In genomic region chr22:43853328-43853931, GRCh38 we compare ENCODE assay signal across 24 cellular contexts. TPM values are rescaled to one million over a fixed set of nuclear protein-coding genes. Genes with fewer than 3 reads are reported as not detected.
DNase-seq lines count a peak whose midpoint lies in the region; ATAC-seq and TF ChIP-seq lines count a peak whose summit lies in the region.
"Had no signal": no experiment of that assay in that cellular context is flagged by ENCODE, and none has a peak within 500 bp of the region (broad histone marks: within the 10 kb centered on the region; RNA-seq: fewer than 3 reads in every experiment).

No MANE protein-coding gene starts in this region.

- no peak overlapping the region for H2BK15ac ChIP-seq in IMR-90 (ENCODE audit: low read depth, low read length)

- peaks cover 2% of the 10 kb centered on the region; the same call in 1 of the 2 replicates for H3K4me1 ChIP-seq in IMR-90 (ENCODE audit: control insufficient read depth, insufficient read depth, low read length)
- H3K4me1 ChIP-seq: lower lobe of right lung, tibial nerve had no signal

- H2BK120ac ChIP-seq in IMR-90 (ENCODE audit: low read depth, low read length): no peak overlapping the region

- no peak for TF ChIP-seq POLR2A in IMR-90 (IDR thresholded peaks at IDR 0.05; ENCODE audit: low read depth, low read length)

- no peak overlapping the region for H3K27ac ChIP-seq in IMR-90 (ENCODE audit: insufficient read depth, low read length)
- H3K27ac ChIP-seq: lower lobe of right lung, tibial nerve had no signal

- in situ Hi-C loops in IMR-90 (cut with MboI; ENCODE audit: low sequenced_read_pairs): no loop called here

- DNase-seq in NCI-H2029 (lab: John Stamatoyannopoulos, UW): peak; percentile 21
- DNase-seq in NCI-H2029 treated with DMSO at 0.1 percent for 48 hours (lab: John Stamatoyannopoulos, UW): no peak
- DNase-seq in IMR-90: no peak
- peak; percentile 77 for DNase-seq in chondrocyte (ENCODE audit: low spot score)
- peak; percentile 74 for DNase-seq in posterior vena cava (ENCODE audit: low spot score)
- no peak for DNase-seq in activated T-helper 1 cell treated with anti-CD3 and anti-CD28 coated beads, Interleukin-12 subunit alpha, Interleukin-12 subunit beta, Interleukin-2, Interleukin-4 antibody, amounts not matched to agents 30 ng/mL and 10 ng/mL and 1 ng/mL, durations not matched to agents 14 hours and 24 hours and 36 hours (ENCODE audit: low spot score)
- no peak for DNase-seq in NAMALWA (ENCODE audit: low spot score)
- no peak for DNase-seq in NCI-H1092 (lab: John Stamatoyannopoulos, UW)
- DNase-seq: 8988T; activated CD4-positive, alpha-beta T cell treated with anti-CD3 and anti-CD28 coated beads, Interleukin-2, amount 10 ng/mL, durations not matched to agents 24 days and 14 days; activated naive CD8-positive, alpha-beta T cell treated with anti-CD3 and anti-CD28 coated beads, Interleukin-2, amount 10 ng/mL, durations not matched to agents 7 days and 5 days; effector CD4-positive, alpha-beta T cell; EL; foreskin melanocyte; lower lobe of right lung; NCI-H1048; NCI-H1930; stimulated activated CD4-positive, alpha-beta T cell treated with anti-CD3 and anti-CD28 coated beads, Interleukin-4, amount 100 ng/mL, for 24 hours had no signal

- H4K5ac ChIP-seq in IMR-90 (ENCODE audit: low read depth, low read length): no peak overlapping the region

- peaks cover 1% of the 10 kb centered on the region for H3K36me3 Mint-ChIP-seq in chondrocyte (ENCODE audit: low read depth)
- no peaks in the 10 kb centered on the region for H3K36me3 Mint-ChIP-seq in activated T-helper 1 cell treated with anti-CD3 and anti-CD28 coated beads, Interleukin-12 subunit alpha, Interleukin-12 subunit beta, Interleukin-2, Interleukin-4 antibody, amounts not matched to agents 30 ng/mL and 10 ng/mL and 1 ng/mL, durations not matched to agents 14 hours and 24 hours and 36 hours (ENCODE audit: low read depth)
- H3K36me3 Mint-ChIP-seq: activated naive CD8-positive, alpha-beta T cell treated with anti-CD3 and anti-CD28 coated beads, Interleukin-2, amount 10 ng/mL, durations not matched to agents 7 days and 5 days had no signal

- no peak overlapping the region for H2BK20ac ChIP-seq in IMR-90 (ENCODE audit: low read depth, low read length)

- CTCF ChIA-PET in IMR-90 (lab: Yijun Ruan, JAX): no interaction called here

- dilution Hi-C loops in IMR-90 (cut with HindIII; ENCODE audit: low sequenced_read_pairs, unreplicated experiment): no loop called here

- H3K4ac ChIP-seq in IMR-90 (ENCODE audit: low read depth, low read length): no peak overlapping the region

- H4K20me1 ChIP-seq in IMR-90 (ENCODE audit: insufficient read depth, low read length): peaks cover 15% of the 10 kb centered on the region

- no peak overlapping the region for H2AFZ ChIP-seq in IMR-90 (replicated peaks; ENCODE audit: low read length, poor library complexity)

- H3K14ac ChIP-seq in IMR-90 (replicated peaks; ENCODE audit: low read depth, low read length): no peak overlapping the region

- H3K27me3 Mint-ChIP-seq in chondrocyte (ENCODE audit: low read depth): peaks cover 30% of the 10 kb centered on the region
- no peaks in the 10 kb centered on the region for H3K27me3 Mint-ChIP-seq in activated T-helper 1 cell treated with anti-CD3 and anti-CD28 coated beads, Interleukin-12 subunit alpha, Interleukin-12 subunit beta, Interleukin-2, Interleukin-4 antibody, amounts not matched to agents 30 ng/mL and 10 ng/mL and 1 ng/mL, durations not matched to agents 14 hours and 24 hours and 36 hours (ENCODE audit: insufficient read depth)

- H3K4me3 ChIP-seq in IMR-90 (ENCODE audit: insufficient read depth, low read depth, low read length): no peak overlapping the region
- H3K4me3 ChIP-seq: K562, lower lobe of right lung, tibial nerve had no signal

- H3K9me3 ChIP-seq in IMR-90 (ENCODE audit: control insufficient read depth, insufficient read depth, low read length): no peaks in the 10 kb centered on the region
- H3K9me3 ChIP-seq: lower lobe of right lung had no signal

- H3K27ac Mint-ChIP-seq in chondrocyte (ENCODE audit: unreplicated experiment): no peak overlapping the region
- no peak overlapping the region for H3K27ac Mint-ChIP-seq in activated T-helper 1 cell treated with anti-CD3 and anti-CD28 coated beads, Interleukin-12 subunit alpha, Interleukin-12 subunit beta, Interleukin-2, Interleukin-4 antibody, amounts not matched to agents 30 ng/mL and 10 ng/mL and 1 ng/mL, durations not matched to agents 14 hours and 24 hours and 36 hours
- H3K27ac Mint-ChIP-seq: activated CD4-positive, alpha-beta T cell treated with anti-CD3 and anti-CD28 coated beads, Interleukin-2, amount 10 ng/mL, durations not matched to agents 24 days and 14 days; activated naive CD8-positive, alpha-beta T cell treated with anti-CD3 and anti-CD28 coated beads, Interleukin-2, amount 10 ng/mL, durations not matched to agents 7 days and 5 days; T-helper 1 cell treated with Interleukin-12 subunit alpha and Interleukin-12 subunit beta and Interleukin-4 antibody, amounts not matched to agents 30 μg/mL and 1 μg/mL, for 36 hours had no signal

- POLR2A ChIA-PET in IMR-90 (lab: Charles Lee; ENCODE audit: unreplicated experiment): no interaction called here

- no peak for TF ChIP-seq CTCF in IMR-90 (conservative IDR thresholded peaks at IDR 0.05; ENCODE audit: low read depth, low read length)
- TF ChIP-seq CTCF in chondrocyte (IDR thresholded peaks at IDR 0.05): no peak

- TF ChIP-seq RAD21 in IMR-90 (IDR thresholded peaks at IDR 0.05; ENCODE audit: low read length): no peak

- H2AK5ac ChIP-seq in IMR-90 (ENCODE audit: low read depth, low read length): no peak overlapping the region

- H2AK9ac ChIP-seq in IMR-90 (replicated peaks; ENCODE audit: low read depth, low read length, poor library complexity): no peak overlapping the region

- no peak overlapping the region for H3K9ac ChIP-seq in IMR-90 (ENCODE audit: low read depth, low read length)

- H3K4me3 Mint-ChIP-seq in chondrocyte (ENCODE audit: unreplicated experiment): no peak overlapping the region
- no peak overlapping the region for H3K4me3 Mint-ChIP-seq in activated T-helper 1 cell treated with anti-CD3 and anti-CD28 coated beads, Interleukin-12 subunit alpha, Interleukin-12 subunit beta, Interleukin-2, Interleukin-4 antibody, amounts not matched to agents 30 ng/mL and 10 ng/mL and 1 ng/mL, durations not matched to agents 14 hours and 24 hours and 36 hours
- H3K4me3 Mint-ChIP-seq: activated CD4-positive, alpha-beta T cell treated with anti-CD3 and anti-CD28 coated beads, Interleukin-2, amount 10 ng/mL, durations not matched to agents 24 days and 14 days; activated naive CD8-positive, alpha-beta T cell treated with anti-CD3 and anti-CD28 coated beads, Interleukin-2, amount 10 ng/mL, durations not matched to agents 7 days and 5 days; stimulated activated naive CD8-positive, alpha-beta T cell treated with anti-CD3 and anti-CD28 coated beads, Interleukin-15, Interleukin-2, amounts not matched to agents 100 ng/mL and 50 ng/mL, for 24 hours; T-helper 1 cell treated with Interleukin-12 subunit alpha and Interleukin-12 subunit beta and Interleukin-4 antibody, amounts not matched to agents 30 μg/mL and 1 μg/mL, for 36 hours had no signal

- H3K9me3 Mint-ChIP-seq in chondrocyte (ENCODE audit: low read depth): peaks cover 12% of the 10 kb centered on the region
- no peaks in the 10 kb centered on the region for H3K9me3 Mint-ChIP-seq in activated T-helper 1 cell treated with anti-CD3 and anti-CD28 coated beads, Interleukin-12 subunit alpha, Interleukin-12 subunit beta, Interleukin-2, Interleukin-4 antibody, amounts not matched to agents 30 ng/mL and 10 ng/mL and 1 ng/mL, durations not matched to agents 14 hours and 24 hours and 36 hours
- H3K9me3 Mint-ChIP-seq: activated CD4-positive, alpha-beta T cell treated with anti-CD3 and anti-CD28 coated beads, Interleukin-2, amount 10 ng/mL, durations not matched to agents 24 days and 14 days had no signal

- H4K8ac ChIP-seq in IMR-90 (ENCODE audit: low read depth in 2 of 2, low read length in 2 of 2): no peak overlapping the region

- H3K9me1 ChIP-seq in IMR-90 (ENCODE audit: insufficient read depth, low read length): no peaks in the 10 kb centered on the region

- H3K27me3 ChIP-seq in IMR-90 (ENCODE audit: control insufficient read depth, insufficient read depth, low read length): peaks cover 1% of the 10 kb centered on the region; the same call in 1 of the 2 replicates

- H4K91ac ChIP-seq in IMR-90 (ENCODE audit: insufficient read depth, low read depth, low read length): no peak overlapping the region

- no peak overlapping the region for H2BK5ac ChIP-seq in IMR-90 (ENCODE audit: low read depth, low read length, poor library complexity, severe bottlenecking)

- no TSS peak for BruUV-seq in IMR-90 (replicated peaks; lab: Mats Ljungman, UMichigan)

- peaks cover 0 to 7% of the 10 kb centered on the region in 2 experiments; a peak in 1 of 4 replicates for H3K79me1 ChIP-seq in IMR-90 (ENCODE audit: low read depth in 1 of 2, low read length in 2 of 2)

- no peak overlapping the region for H3K56ac ChIP-seq in IMR-90 (ENCODE audit: extremely low read depth, insufficient read depth, low read length)

- H3K18ac ChIP-seq in IMR-90 (ENCODE audit: low read depth, low read length): no peak overlapping the region

- peak; percentile 48; the same call in 1 of the 2 replicates for ATAC-seq in IMR-90 (ENCODE audit: low read depth)
- ATAC-seq: K562, lower lobe of right lung had no signal

- H3K36me3 ChIP-seq in IMR-90 (ENCODE audit: control insufficient read depth, insufficient read depth, low read length): no peaks in the 10 kb centered on the region
- H3K36me3 ChIP-seq: lower lobe of right lung, tibial nerve had no signal

- intact Hi-C loops in IMR-90 (cut with micrococcal nuclease): no loop called here
- intact Hi-C loops in posterior vena cava (cut with DNase I): no loop called here
- intact Hi-C loops in activated T-helper 1 cell treated with anti-CD3 and anti-CD28 coated beads, Interleukin-12 subunit alpha, Interleukin-12 subunit beta, Interleukin-2, Interleukin-4 antibody, amounts not matched to agents 30 ng/mL and 10 ng/mL and 1 ng/mL, durations not matched to agents 14 hours and 24 hours and 36 hours (cut with micrococcal nuclease): no loop called here

- no peaks in the 10 kb centered on the region for H3K4me1 Mint-ChIP-seq in chondrocyte (ENCODE audit: low read depth)
- H3K4me1 Mint-ChIP-seq in activated T-helper 1 cell treated with anti-CD3 and anti-CD28 coated beads, Interleukin-12 subunit alpha, Interleukin-12 subunit beta, Interleukin-2, Interleukin-4 antibody, amounts not matched to agents 30 ng/mL and 10 ng/mL and 1 ng/mL, durations not matched to agents 14 hours and 24 hours and 36 hours (ENCODE audit: low read depth): no peaks in the 10 kb centered on the region
- H3K4me1 Mint-ChIP-seq: activated CD4-positive, alpha-beta T cell treated with anti-CD3 and anti-CD28 coated beads, Interleukin-2, amount 10 ng/mL, durations not matched to agents 24 days and 14 days had no signal

- H3K23ac ChIP-seq in IMR-90 (ENCODE audit: low read depth, low read length): no peak overlapping the region

- WGBS in IMR-90 (ENCODE audit: extremely low coverage in 2 of 2, insufficient read length in 1 of 2), 2 experiments: 50% methylated on average over 1 of the region's 10 CpGs; no CpG with 5 or more reads in 1 of the 2 experiments

- no peak overlapping the region for H3K4me2 ChIP-seq in IMR-90 (ENCODE audit: low read depth, low read length)

RNA-seq across cellular contexts. Expression of gene SULT4A1, which starts 8.9 kb away (rescaled TPM):
- total RNA-seq in IMR-90 (2012; rRNA removed) (1.1 TPM in 2 replicates), chondrocyte (0.68 to 3.3 TPM (median 2.9 TPM) in 3 replicates), posterior vena cava (not detected)
- polyA plus RNA-seq in IMR-90 (2012; rRNA removed): 4.8 and 5.2 TPM in 2 replicates
- 1.5 and 2.4 TPM in 2 replicates for polyA plus RNA-seq in IMR-90 (2012; cell fraction: cytosol; rRNA removed)
- 41.6 and 44.7 TPM in 2 replicates for polyA plus RNA-seq in IMR-90 (2012; cell fraction: nucleus; rRNA removed; ENCODE audit: low replicate concordance)
- total RNA-seq in activated T-helper 1 cell treated with anti-CD3 and anti-CD28 coated beads, Interleukin-12 subunit alpha, Interleukin-12 subunit beta, Interleukin-2, Interleukin-4 antibody, amounts not matched to agents 30 ng/mL and 10 ng/mL and 1 ng/mL, durations not matched to agents 14 hours and 24 hours and 36 hours: not detected in 2 replicates
- total RNA-seq: activated CD4-positive, alpha-beta T cell treated with anti-CD3 and anti-CD28 coated beads, Interleukin-2, amount 10 ng/mL, durations not matched to agents 24 days and 14 days; activated naive CD8-positive, alpha-beta T cell treated with anti-CD3 and anti-CD28 coated beads, Interleukin-2, amount 10 ng/mL, durations not matched to agents 7 days and 5 days; lower lobe of right lung had no signal

RNA-seq across cellular contexts. Expression of gene PNPLA5, which starts 38.4 kb away (rescaled TPM):
- total RNA-seq in IMR-90 (2012; rRNA removed) (0.18 TPM in 1 of 2 replicates, not detected in the other), chondrocyte (not detected in 3 replicates), posterior vena cava (not detected)
- polyA plus RNA-seq in IMR-90 (2012; rRNA removed): 0.13 and 0.44 TPM in 2 replicates
- polyA plus RNA-seq in IMR-90 (2012; cell fraction: cytosol; rRNA removed): 0.29 and 0.50 TPM in 2 replicates
- 0.65 TPM in 2 replicates for polyA plus RNA-seq in IMR-90 (2012; cell fraction: nucleus; rRNA removed; ENCODE audit: low replicate concordance)
- total RNA-seq in activated T-helper 1 cell treated with anti-CD3 and anti-CD28 coated beads, Interleukin-12 subunit alpha, Interleukin-12 subunit beta, Interleukin-2, Interleukin-4 antibody, amounts not matched to agents 30 ng/mL and 10 ng/mL and 1 ng/mL, durations not matched to agents 14 hours and 24 hours and 36 hours: not detected in 2 replicates
- total RNA-seq: activated CD4-positive, alpha-beta T cell treated with anti-CD3 and anti-CD28 coated beads, Interleukin-2, amount 10 ng/mL, durations not matched to agents 24 days and 14 days; activated naive CD8-positive, alpha-beta T cell treated with anti-CD3 and anti-CD28 coated beads, Interleukin-2, amount 10 ng/mL, durations not matched to agents 7 days and 5 days; cerebellum; K562; lower lobe of right lung; tibial nerve had no signal
- polyA plus RNA-seq: esophagus, K562 had no signal

RNA-seq across cellular contexts. Expression of gene EFCAB6, which starts 41.3 kb away (rescaled TPM):
- 1.1 TPM in 2 replicates for total RNA-seq in IMR-90 (2012; rRNA removed)
- polyA plus RNA-seq in IMR-90 (2012; rRNA removed): 0.30 and 0.44 TPM in 2 replicates
- polyA plus RNA-seq in IMR-90 (2012; cell fraction: cytosol; rRNA removed): 0.15 and 0.18 TPM in 2 replicates
- 0.08 and 0.49 TPM in 2 replicates for polyA plus RNA-seq in IMR-90 (2012; cell fraction: nucleus; rRNA removed; ENCODE audit: low replicate concordance)
- 0.49 to 1.5 TPM (median 1.1 TPM) in 3 replicates for total RNA-seq in chondrocyte
- 1 to 10 TPM; 1.7 to 2.0 TPM for total RNA-seq in posterior vena cava
- 0.17 TPM in 1 of 2 replicates, not detected in the other for total RNA-seq in activated T-helper 1 cell treated with anti-CD3 and anti-CD28 coated beads, Interleukin-12 subunit alpha, Interleukin-12 subunit beta, Interleukin-2, Interleukin-4 antibody, amounts not matched to agents 30 ng/mL and 10 ng/mL and 1 ng/mL, durations not matched to agents 14 hours and 24 hours and 36 hours
- total RNA-seq: K562 had no signal

Comparison
In these comparisons a context has a peak if more than half of its experiments do, and no peak if none do; other contexts are left out.
1. DNase-seq: peak in NCI-H2029 (single experiment), chondrocyte (single experiment) and posterior vena cava (single experiment); none in NCI-H2029 treated with DMSO at 0.1 percent for 48 hours (single experiment), IMR-90 (single experiment), activated T-helper 1 cell treated with anti-CD3 and anti-CD28 coated beads, Interleukin-12 subunit alpha, Interleukin-12 subunit beta, Interleukin-2, Interleukin-4 antibody, amounts not matched to agents 30 ng/mL and 10 ng/mL and 1 ng/mL, durations not matched to agents 14 hours and 24 hours and 36 hours (single experiment), NAMALWA (single experiment) and NCI-H1092 (single experiment).